Comparison of ENCODE assay signal across 19 cellular contexts in genomic region chr5:6453937-6454560, GRCh38. TPM values are rescaled to one million over a fixed set of nuclear protein-coding genes. Genes with fewer than 3 reads are reported as not detected.
DNase-seq lines count a peak whose midpoint lies in the region; ATAC-seq and TF ChIP-seq lines count a peak whose summit lies in the region.
"Had no signal": no experiment of that assay in that cellular context is flagged by ENCODE, and none has a peak within 500 bp of the region (broad histone marks: within the 10 kb centered on the region; RNA-seq: fewer than 3 reads in every experiment).

No MANE protein-coding gene starts in this region.

- H3K9me3 ChIP-seq in HEK293 (ENCODE audit: control insufficient read depth, insufficient read depth, low read depth, low read length): no peaks in the 10 kb centered on the region
- H3K9me3 ChIP-seq in PC-9 (ENCODE audit: insufficient read depth, low read depth): peaks cover 8% of the 10 kb centered on the region; the same call in 1 of the 2 replicates
- no peaks in the 10 kb centered on the region for H3K9me3 ChIP-seq in heart left ventricle
- no peaks in the 10 kb centered on the region for H3K9me3 ChIP-seq in sigmoid colon
- no peaks in the 10 kb centered on the region for H3K9me3 ChIP-seq in gastroesophageal sphincter
- H3K9me3 ChIP-seq: Caco-2 had no signal

- no peaks in the 10 kb centered on the region for H3K79me2 ChIP-seq in PC-9 (ENCODE audit: low read depth)

- H3K27ac ChIP-seq in HEK293 (ENCODE audit: extremely low read depth, low read depth, low read length) (no peak overlapping the region), PC-9 (no peak overlapping the region), heart left ventricle (peak overlapping the region; percentile 74 to 96 (median 82)), sigmoid colon (peak overlapping the region in 3 of 4 donors; percentile 53 to 76 (median 74)), gastroesophageal sphincter (no peak overlapping the region)
- H3K27ac ChIP-seq: A549, C4-2B had no signal

- H3K27me3 ChIP-seq in PC-9 (ENCODE audit: insufficient read depth, low read depth): peaks cover 97% of the 10 kb centered on the region
- H3K27me3 ChIP-seq in heart left ventricle: peaks cover 0 to 37% (median 6%) of the 10 kb centered on the region in 9 donors
- peaks cover 0 to 5% (median 0%) of the 10 kb centered on the region in 3 donors for H3K27me3 ChIP-seq in sigmoid colon
- peaks cover 81% of the 10 kb centered on the region for H3K27me3 ChIP-seq in gastroesophageal sphincter

- CTCF ChIA-PET in HEK293 (lab: Yijun Ruan, JAX) (no interaction called here), PC-9 (lab: Charles Lee) (no interaction called here)

- peak; percentile 1 to 12 (median 8) for ATAC-seq in heart left ventricle
- ATAC-seq in gastroesophageal sphincter: no peak
- no peak for ATAC-seq in HG02571 (IDR thresholded peaks at IDR 0.05; ENCODE audit: unreplicated experiment)
- ATAC-seq: A549, Panc1 had no signal

- TF ChIP-seq EP300 in sigmoid colon (IDR thresholded peaks at IDR 0.05) (peak in 2 of 4 donors; percentile 33 to 67), gastroesophageal sphincter (IDR thresholded peaks at IDR 0.05) (no peak)

- no peaks in the 10 kb centered on the region for H3F3A ChIP-seq in PC-9 (ENCODE audit: insufficient read depth, low read depth)

- H4K20me1 ChIP-seq in PC-9 (ENCODE audit: insufficient read depth): no peaks in the 10 kb centered on the region

- 0 out of 2 replicates have a peak overlapping the region, but pooled peaks have one; percentile 4 for H2AFZ ChIP-seq in PC-9

- 47 to 54% (median 48%) methylated on average over 2 of the region's 2 CpGs for WGBS in heart left ventricle, 4 donors
- 49 to 72% methylated on average over 2 of the region's 2 CpGs for WGBS in sigmoid colon, 2 donors
- 42 to 86% methylated on average over 1 to 2 of the region's 2 CpGs for WGBS in gastroesophageal sphincter (ENCODE audit: low coverage in 1 of 2), 2 donors

- BruUV-seq in PC-9 (replicated peaks; lab: Mats Ljungman, UMichigan): no TSS peak

- no peaks in the 10 kb centered on the region for H3K9me2 ChIP-seq in PC-9 (ENCODE audit: insufficient read depth)

- POLR2A ChIA-PET in HEK293 (lab: Yijun Ruan, JAX) (interaction anchor here (2.5 kb wide), 1 partner anchor 76 kb away, joined by 7 read pairs; the partner anchor contains the start of gene MED10), PC-9 (lab: Charles Lee; ENCODE audit: unreplicated experiment) (no interaction called here)

- no peak for TF ChIP-seq POLR2A in heart left ventricle (IDR thresholded peaks at IDR 0.05)
- no peak for TF ChIP-seq POLR2A in sigmoid colon (IDR thresholded peaks at IDR 0.05)
- no peak for TF ChIP-seq POLR2A in gastroesophageal sphincter (IDR thresholded peaks at IDR 0.05)

- peaks cover 0 to 3% of the 10 kb centered on the region in 2 experiments; a peak in 1 of 3 replicates for H3K36me3 ChIP-seq in HEK293 (ENCODE audit: control insufficient read depth in 2 of 2, insufficient read depth in 1 of 2, low read length in 2 of 2)
- H3K36me3 ChIP-seq in PC-9 (ENCODE audit: low read depth): no peaks in the 10 kb centered on the region
- H3K36me3 ChIP-seq in heart left ventricle: peaks cover 0 to 3% (median 0%) of the 10 kb centered on the region in 9 donors
- no peaks in the 10 kb centered on the region for H3K36me3 ChIP-seq in sigmoid colon
- no peaks in the 10 kb centered on the region for H3K36me3 ChIP-seq in gastroesophageal sphincter

- peak overlapping the region; percentile 7; the same call in 1 of the 2 replicates for H3K4me2 ChIP-seq in PC-9
- H3K4me2 ChIP-seq: A549 had no signal

- intact Hi-C loops in PC-9 (cut with micrococcal nuclease; ENCODE audit: unreplicated experiment): no loop called here
- intact Hi-C loops in heart left ventricle (cut with DNase I): loop anchor here in 2 of 10 donors (5.0 to 10.0 kb wide), 3 partner anchors 58 to 291 kb away; partner anchors contain the start of gene TENT4A (in 1 of the 2)
- intact Hi-C loops in sigmoid colon (cut with DNase I): loop anchor here (5.0 to 10.0 kb wide), 3 partner anchors 61 to 261 kb away; partner anchors contain the start of gene TENT4A

- TF ChIP-seq CTCF in HEK293 (tag by site-specific recombination; IDR thresholded peaks at IDR 0.05) (no peak), PC-9 (conservative IDR thresholded peaks at IDR 0.05) (no peak), heart left ventricle (IDR thresholded peaks at IDR 0.05) (no peak), sigmoid colon (IDR thresholded peaks at IDR 0.05) (no peak), gastroesophageal sphincter (IDR thresholded peaks at IDR 0.05) (no peak)

- H3K4me3 ChIP-seq in HEK293 (ENCODE audit: low read depth, low read length) (no peak overlapping the region), PC-9 (no peak overlapping the region), heart left ventricle (peak overlapping the region in 2 of 12 donors; percentile 15 to 31), sigmoid colon (no peak overlapping the region), gastroesophageal sphincter (no peak overlapping the region)
- H3K4me3 ChIP-seq: A549 had no signal

- DNase-seq in PC-9 (no peak), heart left ventricle (no peak), sigmoid colon (no peak), NCI-H446 (lab: John Stamatoyannopoulos, UW) (no peak)
- DNase-seq in stimulated activated CD4-positive, alpha-beta T cell treated with anti-CD3 and anti-CD28 coated beads, Interleukin-2, amount 100 ng/mL, for 48 hours: no peak
- DNase-seq: Caco-2, HCEC 1CT, NCI-H1436 treated with DMSO at 0.1 percent for 48 hours, NCI-H2081, NCI-H2227 treated with DMSO at 0.1 percent for 48 hours, NCI-H69, SIG-M5 had no signal

- no peaks in the 10 kb centered on the region for H3K4me1 ChIP-seq in HEK293 (ENCODE audit: control insufficient read depth, insufficient read depth, low read length)
- H3K4me1 ChIP-seq in PC-9 (replicated peaks; ENCODE audit: insufficient read depth): peaks cover 6% of the 10 kb centered on the region
- peaks cover 0 to 47% (median 15%) of the 10 kb centered on the region in 12 donors for H3K4me1 ChIP-seq in heart left ventricle
- H3K4me1 ChIP-seq in sigmoid colon: peaks cover 0 to 56% (median 44%) of the 10 kb centered on the region in 4 donors
- peaks cover 0 to 8% (median 3%) of the 10 kb centered on the region in 3 donors for H3K4me1 ChIP-seq in gastroesophageal sphincter

TF ChIP-seq in HEK293, 187 proteins besides CTCF, POLR2A, EP300 and RAD21:
- TF ChIP-seq ZNF48 (tag by site-specific recombination; IDR thresholded peaks at IDR 0.05): no peak
- peak; percentile 90 for TF ChIP-seq ZNF548 (tag by site-specific recombination; IDR thresholded peaks at IDR 0.05)
- peak; percentile 67; the same call in 1 of the 2 replicates for TF ChIP-seq ZNF121 (tag by site-specific recombination; IDR thresholded peaks at IDR 0.05)

RNA-seq across cellular contexts. Expression of gene UBE2QL1, which starts 5.4 kb away (rescaled TPM):
- total RNA-seq in PC-9 (2021) (not detected in 2 replicates), heart left ventricle (10 to 100 TPM in 8 of 9 donors, 1 to 10 TPM in 1; 9.8 to 32.0 (median 21.0) TPM), sigmoid colon (1 to 10 TPM; 3.6 to 5.5 (median 5.0) TPM), gastroesophageal sphincter (1 to 10 TPM in 1 of 4 donors, under 1 TPM in 3; 0.15 to 1.4 (median 0.28) TPM)
- polyA plus RNA-seq in heart left ventricle (10 to 100 TPM; 11.4 to 15.4 TPM), sigmoid colon (under 1 TPM; under 0.01 to 0.23 (median 0.22) TPM)
- total RNA-seq: Caco-2, HT1080 had no signal

Comparison
In these comparisons a context has a peak if more than half of its experiments do, and no peak if none do; other contexts are left out.
1. H3K27ac ChIP-seq: peak in heart left ventricle (12 of 12) and sigmoid colon (3 of 4); none in HEK293 (single experiment), PC-9 (single experiment) and gastroesophageal sphincter (0 of 4).
2. ATAC-seq: peak in heart left ventricle (4 of 4); none in gastroesophageal sphincter (single experiment) and HG02571 (single experiment).